ENCODE assay signal across 1 cellular context in the genomic region with DNA sequence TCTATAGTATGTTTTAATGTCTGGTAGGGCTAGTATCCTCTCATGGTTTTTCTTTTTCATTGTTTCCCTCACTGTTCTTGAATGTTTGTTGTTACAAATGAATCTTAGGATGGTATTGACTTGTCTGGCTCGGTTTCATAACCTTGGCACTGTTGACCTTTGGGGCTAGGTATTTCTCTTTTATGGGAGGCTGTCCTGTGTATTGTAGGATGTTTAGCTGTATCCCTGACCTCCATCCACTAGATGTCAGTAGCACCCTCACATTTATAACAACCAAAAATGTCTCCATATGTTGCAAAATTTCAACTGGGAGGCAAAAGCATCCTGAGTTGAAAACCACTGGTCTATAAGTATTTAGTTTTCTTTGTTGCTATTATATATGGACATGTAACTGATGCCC.
TF ChIP-seq lines count a peak whose summit lies in the region.

No MANE protein-coding gene starts in this region.

TF ChIP-seq in HepG2, 621 proteins besides CTCF, POLR2A, EP300 and RAD21 (continued from another document):
- TF ChIP-seq, protein P1, sequence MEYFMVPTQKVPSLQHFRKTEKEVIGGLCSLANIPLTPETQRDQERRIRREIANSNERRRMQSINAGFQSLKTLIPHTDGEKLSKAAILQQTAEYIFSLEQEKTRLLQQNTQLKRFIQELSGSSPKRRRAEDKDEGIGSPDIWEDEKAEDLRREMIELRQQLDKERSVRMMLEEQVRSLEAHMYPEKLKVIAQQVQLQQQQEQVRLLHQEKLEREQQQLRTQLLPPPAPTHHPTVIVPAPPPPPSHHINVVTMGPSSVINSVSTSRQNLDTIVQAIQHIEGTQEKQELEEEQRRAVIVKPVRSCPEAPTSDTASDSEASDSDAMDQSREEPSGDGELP (IDR thresholded peaks at IDR 0.05; ENCODE audit: borderline replicate concordance, low read depth), result no peak
- TF ChIP-seq, protein P2, sequence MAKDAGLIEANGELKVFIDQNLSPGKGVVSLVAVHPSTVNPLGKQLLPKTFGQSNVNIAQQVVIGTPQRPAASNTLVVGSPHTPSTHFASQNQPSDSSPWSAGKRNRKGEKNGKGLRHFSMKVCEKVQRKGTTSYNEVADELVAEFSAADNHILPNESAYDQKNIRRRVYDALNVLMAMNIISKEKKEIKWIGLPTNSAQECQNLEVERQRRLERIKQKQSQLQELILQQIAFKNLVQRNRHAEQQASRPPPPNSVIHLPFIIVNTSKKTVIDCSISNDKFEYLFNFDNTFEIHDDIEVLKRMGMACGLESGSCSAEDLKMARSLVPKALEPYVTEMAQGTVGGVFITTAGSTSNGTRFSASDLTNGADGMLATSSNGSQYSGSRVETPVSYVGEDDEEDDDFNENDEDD (CRISPR knock-in tag; IDR thresholded peaks at IDR 0.05; ENCODE audit: borderline replicate concordance), result no peak
- no peak for TF ChIP-seq SYNCRIP (IDR thresholded peaks at IDR 0.05; ENCODE audit: insufficient read depth, low read depth, low read length)
- no peak for TF ChIP-seq GLI4 (CRISPR knock-in tag; IDR thresholded peaks at IDR 0.05; ENCODE audit: borderline replicate concordance)
- TF ChIP-seq, protein P3, sequence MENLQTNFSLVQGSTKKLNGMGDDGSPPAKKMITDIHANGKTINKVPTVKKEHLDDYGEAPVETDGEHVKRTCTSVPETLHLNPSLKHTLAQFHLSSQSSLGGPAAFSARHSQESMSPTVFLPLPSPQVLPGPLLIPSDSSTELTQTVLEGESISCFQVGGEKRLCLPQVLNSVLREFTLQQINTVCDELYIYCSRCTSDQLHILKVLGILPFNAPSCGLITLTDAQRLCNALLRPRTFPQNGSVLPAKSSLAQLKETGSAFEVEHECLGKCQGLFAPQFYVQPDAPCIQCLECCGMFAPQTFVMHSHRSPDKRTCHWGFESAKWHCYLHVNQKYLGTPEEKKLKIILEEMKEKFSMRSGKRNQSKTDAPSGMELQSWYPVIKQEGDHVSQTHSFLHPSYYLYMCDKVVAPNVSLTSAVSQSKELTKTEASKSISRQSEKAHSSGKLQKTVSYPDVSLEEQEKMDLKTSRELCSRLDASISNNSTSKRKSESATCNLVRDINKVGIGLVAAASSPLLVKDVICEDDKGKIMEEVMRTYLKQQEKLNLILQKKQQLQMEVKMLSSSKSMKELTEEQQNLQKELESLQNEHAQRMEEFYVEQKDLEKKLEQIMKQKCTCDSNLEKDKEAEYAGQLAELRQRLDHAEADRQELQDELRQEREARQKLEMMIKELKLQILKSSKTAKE (CRISPR knock-in tag; IDR thresholded peaks at IDR 0.05; ENCODE audit: borderline replicate concordance), result peak; percentile 61; the same call in 1 of the 2 replicates
- TF ChIP-seq AKAP8 (CRISPR knock-in tag; IDR thresholded peaks at IDR 0.05), result no peak
- TF ChIP-seq, protein P4, sequence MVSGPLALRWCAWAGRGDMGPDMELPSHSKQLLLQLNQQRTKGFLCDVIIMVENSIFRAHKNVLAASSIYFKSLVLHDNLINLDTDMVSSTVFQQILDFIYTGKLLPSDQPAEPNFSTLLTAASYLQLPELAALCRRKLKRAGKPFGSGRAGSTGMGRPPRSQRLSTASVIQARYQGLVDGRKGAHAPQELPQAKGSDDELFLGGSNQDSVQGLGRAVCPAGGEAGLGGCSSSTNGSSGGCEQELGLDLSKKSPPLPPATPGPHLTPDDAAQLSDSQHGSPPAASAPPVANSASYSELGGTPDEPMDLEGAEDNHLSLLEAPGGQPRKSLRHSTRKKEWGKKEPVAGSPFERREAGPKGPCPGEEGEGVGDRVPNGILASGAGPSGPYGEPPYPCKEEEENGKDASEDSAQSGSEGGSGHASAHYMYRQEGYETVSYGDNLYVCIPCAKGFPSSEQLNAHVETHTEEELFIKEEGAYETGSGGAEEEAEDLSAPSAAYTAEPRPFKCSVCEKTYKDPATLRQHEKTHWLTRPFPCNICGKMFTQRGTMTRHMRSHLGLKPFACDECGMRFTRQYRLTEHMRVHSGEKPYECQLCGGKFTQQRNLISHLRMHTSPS (CRISPR knock-in tag; IDR thresholded peaks at IDR 0.05; ENCODE audit: low read depth), result no peak
- no peak for TF ChIP-seq SMARCC2 (IDR thresholded peaks at IDR 0.05)
- TF ChIP-seq CREM (IDR thresholded peaks at IDR 0.05), result no peak
- no peak for TF ChIP-seq CREM (CRISPR knock-in tag; IDR thresholded peaks at IDR 0.05)
- TF ChIP-seq, protein P5, sequence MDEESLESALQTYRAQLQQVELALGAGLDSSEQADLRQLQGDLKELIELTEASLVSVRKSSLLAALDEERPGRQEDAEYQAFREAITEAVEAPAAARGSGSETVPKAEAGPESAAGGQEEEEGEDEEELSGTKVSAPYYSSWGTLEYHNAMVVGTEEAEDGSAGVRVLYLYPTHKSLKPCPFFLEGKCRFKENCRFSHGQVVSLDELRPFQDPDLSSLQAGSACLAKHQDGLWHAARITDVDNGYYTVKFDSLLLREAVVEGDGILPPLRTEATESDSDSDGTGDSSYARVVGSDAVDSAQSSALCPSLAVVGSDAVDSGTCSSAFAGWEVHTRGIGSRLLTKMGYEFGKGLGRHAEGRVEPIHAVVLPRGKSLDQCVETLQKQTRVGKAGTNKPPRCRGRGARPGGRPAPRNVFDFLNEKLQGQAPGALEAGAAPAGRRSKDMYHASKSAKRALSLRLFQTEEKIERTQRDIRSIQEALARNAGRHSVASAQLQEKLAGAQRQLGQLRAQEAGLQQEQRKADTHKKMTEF (CRISPR knock-in tag; IDR thresholded peaks at IDR 0.05), result peak; percentile 45; the same call in 1 of the 2 replicates
- TF ChIP-seq ZFP1 (CRISPR knock-in tag; IDR thresholded peaks at IDR 0.05), result 0 out of 2 replicates have a peak, but pooled peaks have one; percentile 45
- no peak for TF ChIP-seq HHEX (CRISPR knock-in tag; IDR thresholded peaks at IDR 0.05)
- no peak for TF ChIP-seq ZFYVE20 (CRISPR knock-in tag; IDR thresholded peaks at IDR 0.05; ENCODE audit: borderline replicate concordance, low read depth)
- no peak for TF ChIP-seq CC2D1A (CRISPR knock-in tag; IDR thresholded peaks at IDR 0.05)
- TF ChIP-seq, protein P6, sequence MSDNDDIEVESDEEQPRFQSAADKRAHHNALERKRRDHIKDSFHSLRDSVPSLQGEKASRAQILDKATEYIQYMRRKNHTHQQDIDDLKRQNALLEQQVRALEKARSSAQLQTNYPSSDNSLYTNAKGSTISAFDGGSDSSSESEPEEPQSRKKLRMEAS (IDR thresholded peaks at IDR 0.05), result no peak
- TF ChIP-seq ZFP82 (CRISPR knock-in tag; IDR thresholded peaks at IDR 0.05; ENCODE audit: borderline replicate concordance), result no peak
- no peak for TF ChIP-seq TOPORS (CRISPR knock-in tag; IDR thresholded peaks at IDR 0.05)
- no peak for TF ChIP-seq SMYD3 (CRISPR knock-in tag; IDR thresholded peaks at IDR 0.05)
- TF ChIP-seq ARNTL (CRISPR knock-in tag; IDR thresholded peaks at IDR 0.05), result no peak
- TF ChIP-seq ZKSCAN5 (CRISPR knock-in tag; IDR thresholded peaks at IDR 0.05), result no peak
- TF ChIP-seq ZNF607 (CRISPR knock-in tag; IDR thresholded peaks at IDR 0.05; ENCODE audit: borderline replicate concordance), result no peak
- 0 out of 2 replicates have a peak, but pooled peaks have one; percentile 44 for TF ChIP-seq ZNF792 (CRISPR knock-in tag; IDR thresholded peaks at IDR 0.05)
- TF ChIP-seq, protein P7, sequence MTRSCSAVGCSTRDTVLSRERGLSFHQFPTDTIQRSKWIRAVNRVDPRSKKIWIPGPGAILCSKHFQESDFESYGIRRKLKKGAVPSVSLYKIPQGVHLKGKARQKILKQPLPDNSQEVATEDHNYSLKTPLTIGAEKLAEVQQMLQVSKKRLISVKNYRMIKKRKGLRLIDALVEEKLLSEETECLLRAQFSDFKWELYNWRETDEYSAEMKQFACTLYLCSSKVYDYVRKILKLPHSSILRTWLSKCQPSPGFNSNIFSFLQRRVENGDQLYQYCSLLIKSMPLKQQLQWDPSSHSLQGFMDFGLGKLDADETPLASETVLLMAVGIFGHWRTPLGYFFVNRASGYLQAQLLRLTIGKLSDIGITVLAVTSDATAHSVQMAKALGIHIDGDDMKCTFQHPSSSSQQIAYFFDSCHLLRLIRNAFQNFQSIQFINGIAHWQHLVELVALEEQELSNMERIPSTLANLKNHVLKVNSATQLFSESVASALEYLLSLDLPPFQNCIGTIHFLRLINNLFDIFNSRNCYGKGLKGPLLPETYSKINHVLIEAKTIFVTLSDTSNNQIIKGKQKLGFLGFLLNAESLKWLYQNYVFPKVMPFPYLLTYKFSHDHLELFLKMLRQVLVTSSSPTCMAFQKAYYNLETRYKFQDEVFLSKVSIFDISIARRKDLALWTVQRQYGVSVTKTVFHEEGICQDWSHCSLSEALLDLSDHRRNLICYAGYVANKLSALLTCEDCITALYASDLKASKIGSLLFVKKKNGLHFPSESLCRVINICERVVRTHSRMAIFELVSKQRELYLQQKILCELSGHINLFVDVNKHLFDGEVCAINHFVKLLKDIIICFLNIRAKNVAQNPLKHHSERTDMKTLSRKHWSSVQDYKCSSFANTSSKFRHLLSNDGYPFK (CRISPR knock-in tag; IDR thresholded peaks at IDR 0.05; ENCODE audit: borderline replicate concordance), result no peak
- TF ChIP-seq, protein P8, sequence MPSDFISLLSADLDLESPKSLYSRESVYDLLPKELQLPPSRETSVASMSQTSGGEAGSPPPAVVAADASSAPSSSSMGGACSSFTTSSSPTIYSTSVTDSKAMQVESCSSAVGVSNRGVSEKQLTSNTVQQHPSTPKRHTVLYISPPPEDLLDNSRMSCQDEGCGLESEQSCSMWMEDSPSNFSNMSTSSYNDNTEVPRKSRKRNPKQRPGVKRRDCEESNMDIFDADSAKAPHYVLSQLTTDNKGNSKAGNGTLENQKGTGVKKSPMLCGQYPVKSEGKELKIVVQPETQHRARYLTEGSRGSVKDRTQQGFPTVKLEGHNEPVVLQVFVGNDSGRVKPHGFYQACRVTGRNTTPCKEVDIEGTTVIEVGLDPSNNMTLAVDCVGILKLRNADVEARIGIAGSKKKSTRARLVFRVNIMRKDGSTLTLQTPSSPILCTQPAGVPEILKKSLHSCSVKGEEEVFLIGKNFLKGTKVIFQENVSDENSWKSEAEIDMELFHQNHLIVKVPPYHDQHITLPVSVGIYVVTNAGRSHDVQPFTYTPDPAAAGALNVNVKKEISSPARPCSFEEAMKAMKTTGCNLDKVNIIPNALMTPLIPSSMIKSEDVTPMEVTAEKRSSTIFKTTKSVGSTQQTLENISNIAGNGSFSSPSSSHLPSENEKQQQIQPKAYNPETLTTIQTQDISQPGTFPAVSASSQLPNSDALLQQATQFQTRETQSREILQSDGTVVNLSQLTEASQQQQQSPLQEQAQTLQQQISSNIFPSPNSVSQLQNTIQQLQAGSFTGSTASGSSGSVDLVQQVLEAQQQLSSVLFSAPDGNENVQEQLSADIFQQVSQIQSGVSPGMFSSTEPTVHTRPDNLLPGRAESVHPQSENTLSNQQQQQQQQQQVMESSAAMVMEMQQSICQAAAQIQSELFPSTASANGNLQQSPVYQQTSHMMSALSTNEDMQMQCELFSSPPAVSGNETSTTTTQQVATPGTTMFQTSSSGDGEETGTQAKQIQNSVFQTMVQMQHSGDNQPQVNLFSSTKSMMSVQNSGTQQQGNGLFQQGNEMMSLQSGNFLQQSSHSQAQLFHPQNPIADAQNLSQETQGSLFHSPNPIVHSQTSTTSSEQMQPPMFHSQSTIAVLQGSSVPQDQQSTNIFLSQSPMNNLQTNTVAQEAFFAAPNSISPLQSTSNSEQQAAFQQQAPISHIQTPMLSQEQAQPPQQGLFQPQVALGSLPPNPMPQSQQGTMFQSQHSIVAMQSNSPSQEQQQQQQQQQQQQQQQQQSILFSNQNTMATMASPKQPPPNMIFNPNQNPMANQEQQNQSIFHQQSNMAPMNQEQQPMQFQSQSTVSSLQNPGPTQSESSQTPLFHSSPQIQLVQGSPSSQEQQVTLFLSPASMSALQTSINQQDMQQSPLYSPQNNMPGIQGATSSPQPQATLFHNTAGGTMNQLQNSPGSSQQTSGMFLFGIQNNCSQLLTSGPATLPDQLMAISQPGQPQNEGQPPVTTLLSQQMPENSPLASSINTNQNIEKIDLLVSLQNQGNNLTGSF (CRISPR knock-in tag; IDR thresholded peaks at IDR 0.05), result no peak
- TF ChIP-seq SIX4 (CRISPR knock-in tag; IDR thresholded peaks at IDR 0.05), result 0 out of 2 replicates have a peak, but pooled peaks have one; percentile 44
- TF ChIP-seq HDAC2 (CRISPR knock-in tag; IDR thresholded peaks at IDR 0.05), result peak; percentile 52
- TF ChIP-seq, protein P9, sequence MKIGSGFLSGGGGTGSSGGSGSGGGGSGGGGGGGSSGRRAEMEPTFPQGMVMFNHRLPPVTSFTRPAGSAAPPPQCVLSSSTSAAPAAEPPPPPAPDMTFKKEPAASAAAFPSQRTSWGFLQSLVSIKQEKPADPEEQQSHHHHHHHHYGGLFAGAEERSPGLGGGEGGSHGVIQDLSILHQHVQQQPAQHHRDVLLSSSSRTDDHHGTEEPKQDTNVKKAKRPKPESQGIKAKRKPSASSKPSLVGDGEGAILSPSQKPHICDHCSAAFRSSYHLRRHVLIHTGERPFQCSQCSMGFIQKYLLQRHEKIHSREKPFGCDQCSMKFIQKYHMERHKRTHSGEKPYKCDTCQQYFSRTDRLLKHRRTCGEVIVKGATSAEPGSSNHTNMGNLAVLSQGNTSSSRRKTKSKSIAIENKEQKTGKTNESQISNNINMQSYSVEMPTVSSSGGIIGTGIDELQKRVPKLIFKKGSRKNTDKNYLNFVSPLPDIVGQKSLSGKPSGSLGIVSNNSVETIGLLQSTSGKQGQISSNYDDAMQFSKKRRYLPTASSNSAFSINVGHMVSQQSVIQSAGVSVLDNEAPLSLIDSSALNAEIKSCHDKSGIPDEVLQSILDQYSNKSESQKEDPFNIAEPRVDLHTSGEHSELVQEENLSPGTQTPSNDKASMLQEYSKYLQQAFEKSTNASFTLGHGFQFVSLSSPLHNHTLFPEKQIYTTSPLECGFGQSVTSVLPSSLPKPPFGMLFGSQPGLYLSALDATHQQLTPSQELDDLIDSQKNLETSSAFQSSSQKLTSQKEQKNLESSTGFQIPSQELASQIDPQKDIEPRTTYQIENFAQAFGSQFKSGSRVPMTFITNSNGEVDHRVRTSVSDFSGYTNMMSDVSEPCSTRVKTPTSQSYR (CRISPR knock-in tag; IDR thresholded peaks at IDR 0.05; ENCODE audit: borderline replicate concordance), result no peak
- TF ChIP-seq, protein P10, sequence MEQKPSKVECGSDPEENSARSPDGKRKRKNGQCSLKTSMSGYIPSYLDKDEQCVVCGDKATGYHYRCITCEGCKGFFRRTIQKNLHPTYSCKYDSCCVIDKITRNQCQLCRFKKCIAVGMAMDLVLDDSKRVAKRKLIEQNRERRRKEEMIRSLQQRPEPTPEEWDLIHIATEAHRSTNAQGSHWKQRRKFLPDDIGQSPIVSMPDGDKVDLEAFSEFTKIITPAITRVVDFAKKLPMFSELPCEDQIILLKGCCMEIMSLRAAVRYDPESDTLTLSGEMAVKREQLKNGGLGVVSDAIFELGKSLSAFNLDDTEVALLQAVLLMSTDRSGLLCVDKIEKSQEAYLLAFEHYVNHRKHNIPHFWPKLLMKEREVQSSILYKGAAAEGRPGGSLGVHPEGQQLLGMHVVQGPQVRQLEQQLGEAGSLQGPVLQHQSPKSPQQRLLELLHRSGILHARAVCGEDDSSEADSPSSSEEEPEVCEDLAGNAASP (CRISPR knock-in tag; IDR thresholded peaks at IDR 0.05; ENCODE audit: borderline replicate concordance), result 0 out of 2 replicates have a peak, but pooled peaks have one; percentile 57
- peak; percentile 65; the same call in 1 of the 2 replicates for TF ChIP-seq RXRB (CRISPR knock-in tag; IDR thresholded peaks at IDR 0.05; ENCODE audit: borderline replicate concordance)
- TF ChIP-seq SOX6 (IDR thresholded peaks at IDR 0.05), result no peak
- TF ChIP-seq SOX6 (CRISPR knock-in tag; IDR thresholded peaks at IDR 0.05), result peak; percentile 86
- TF ChIP-seq MIXL1 (CRISPR knock-in tag; IDR thresholded peaks at IDR 0.05), result no peak
